ENCODE assay signal across 1 cellular context in the genomic region with DNA sequence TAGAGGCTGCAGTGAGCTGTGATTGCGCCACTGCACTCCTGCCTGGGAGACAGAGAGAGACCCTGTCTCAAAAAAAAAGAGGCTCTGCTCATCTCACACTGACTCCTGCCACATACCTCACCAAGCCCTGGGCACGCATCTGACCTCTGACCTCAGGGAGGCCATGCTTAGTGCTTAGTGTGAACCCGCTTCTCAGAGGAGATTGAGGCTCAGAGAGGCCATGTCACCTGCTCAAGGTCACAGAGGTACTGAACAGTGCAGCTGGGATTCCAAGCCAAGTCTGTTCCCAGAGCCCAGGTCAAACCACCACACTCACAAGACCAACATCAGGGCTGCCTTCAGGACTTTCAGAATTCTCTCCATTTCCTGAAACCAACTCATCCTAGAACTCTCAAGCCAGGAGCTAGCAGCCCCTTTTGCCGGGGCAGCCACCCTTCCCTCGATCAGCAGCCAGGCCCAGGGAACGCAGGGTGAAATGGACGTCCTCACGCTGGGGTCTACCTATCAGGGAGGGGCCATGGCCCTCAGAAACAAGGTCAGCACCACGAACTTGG.
TF ChIP-seq lines count a peak whose summit lies in the region.

No MANE protein-coding gene starts in this region.

TF ChIP-seq in H1, 55 proteins besides CTCF, POLR2A, EP300 and RAD21:
- TF ChIP-seq CHD1 (IDR thresholded peaks at IDR 0.05; ENCODE audit: low read depth, low read length) (no peak), JUND (IDR thresholded peaks at IDR 0.05; ENCODE audit: low read length) (no peak), SIRT6 (IDR thresholded peaks at IDR 0.05; ENCODE audit: low read length) (no peak)
